ENCODE assay signal across 9 cellular contexts in genomic region chr6:97669191-97669651, GRCh38.
DNase-seq lines count a peak whose midpoint lies in the region; ATAC-seq lines count a peak whose summit lies in the region.
"Had no signal": no experiment of that assay in that cellular context is flagged by ENCODE, and none has a peak within 500 bp of the region (broad histone marks: within the 10 kb centered on the region; RNA-seq: fewer than 3 reads in every experiment).

No MANE protein-coding gene starts in this region.

- peak; percentile 100 for ATAC-seq in GM19372 (IDR thresholded peaks at IDR 0.05; ENCODE audit: low read depth, unreplicated experiment)
- peak; percentile 100 for ATAC-seq in HG03280 (IDR thresholded peaks at IDR 0.05; ENCODE audit: unreplicated experiment)
- peak; percentile 15 for ATAC-seq in aorta (ENCODE audit: low FRiP score)

- WGBS in aorta, 2 donors = 1 to 3% methylated on average over 10 of the region's 10 CpGs

- no peak overlapping the region for H3K27ac ChIP-seq in aorta (ENCODE audit: low read depth in 1 of 2, low read length in 2 of 2)
- H3K27ac ChIP-seq: upper lobe of left lung had no signal

- H3K9me3 ChIP-seq in aorta (ENCODE audit: control insufficient read depth, low read length) = no peaks in the 10 kb centered on the region
- H3K9me3 ChIP-seq: upper lobe of left lung had no signal

- peak; percentile 37 for DNase-seq in Daoy (ENCODE audit: low read depth)
- peak; percentile 13 for DNase-seq in amniotic epithelial cell (ENCODE audit: low read depth)
- peak; percentile 79 for DNase-seq in left kidney (ENCODE audit: low read depth, low spot score)
- DNase-seq in aorta = no peak
- no peak for DNase-seq in cerebellum (ENCODE audit: low spot score)
- no peak for DNase-seq in UCSD-AML1 (lab: John Stamatoyannopoulos, UW; ENCODE audit: unreplicated experiment)
- DNase-seq: upper lobe of left lung had no signal

- H3K36me3 ChIP-seq in aorta (ENCODE audit: control insufficient read depth in 1 of 2, insufficient read depth in 2 of 2, low read length in 1 of 2) = no peaks in the 10 kb centered on the region
- H3K36me3 ChIP-seq: upper lobe of left lung had no signal

- intact Hi-C loops in aorta (cut with DNase I) = no loop called here

- H3K4me1 ChIP-seq in aorta (ENCODE audit: control insufficient read depth in 1 of 2, insufficient read depth in 2 of 2, low read length in 2 of 2) = peaks cover 0 to 3% of the 10 kb centered on the region in 2 donors

- no peaks in the 10 kb centered on the region for H3K27me3 ChIP-seq in aorta (ENCODE audit: control insufficient read depth in 1 of 2, insufficient read depth in 2 of 2, low read length in 1 of 2)
- H3K27me3 ChIP-seq: upper lobe of left lung had no signal

- no peak overlapping the region for H3K4me3 ChIP-seq in aorta (ENCODE audit: low read length in 2 of 2)
- H3K4me3 ChIP-seq: upper lobe of left lung had no signal

Comparison
In these comparisons a context has a peak if more than half of its experiments do, and no peak if none do; other contexts are left out.
1. DNase-seq: peak in Daoy (single experiment), amniotic epithelial cell (single experiment) and left kidney (single experiment); none in aorta (0 of 2), cerebellum (single experiment) and UCSD-AML1 (single experiment).
2. ATAC-seq: peak in every context shown above with its lines; median percentile 100 in GM19372; 100 in HG03280; 15 in aorta.